Comparison of ENCODE assay signal across 23 cellular contexts in genomic region chr6:141790921-141791320, GRCh38.
"Had no signal": no experiment of that assay in that cellular context is flagged by ENCODE, and none has a peak within 500 bp of the region (broad histone marks: within the 10 kb centered on the region; RNA-seq: fewer than 3 reads in every experiment).

No MANE protein-coding gene starts in this region.

- H3K4me1 Mint-ChIP-seq: T-helper 17 cell had no signal

- H3K9ac ChIP-seq: SK-N-SH had no signal

- H3K27ac Mint-ChIP-seq: T-helper 17 cell had no signal

- DNase-seq: IMR-90, Karpas-422, KG1, MM.1S, NCI-H1092 treated with DMSO at 0.1 percent for 48 hours, NCI-H1436, NCI-H1694, NCI-H187 treated with DMSO at 0.1 percent for 48 hours, NCI-H2029 treated with DMSO at 0.1 percent for 48 hours, NCI-H2171, NCI-H226, NCI-H446, NCI-H510A, NCI-H524 treated with DMSO at 0.1 percent for 48 hours, NCI-H69, NCI-H774, SHP77, SK-N-SH, T-helper 1 cell, T-helper 17 cell had no signal

- H3K27me3 Mint-ChIP-seq: T-helper 17 cell had no signal

- ATAC-seq: HepG2, Panc1, T-helper 17 cell had no signal

- H3K4me3 Mint-ChIP-seq: T-helper 17 cell had no signal

- H3K9me2 ChIP-seq: SK-N-SH had no signal

- H3K27ac ChIP-seq: RWPE1 had no signal

- H3K4me2 ChIP-seq: SK-N-SH had no signal
